In genomic region chr9:137435980-137436760, GRCh38 we compare ENCODE assay signal across 10 cellular contexts. TPM values are rescaled to one million over a fixed set of nuclear protein-coding genes. Genes with fewer than 3 reads are reported as not detected.
A peak's percentile ranks its signal among the peaks of the same experiment; 100 is the strongest.
DNase-seq lines count a peak whose midpoint lies in the region; ATAC-seq, FAIRE-seq and TF ChIP-seq lines count a peak whose summit lies in the region.
"Had no signal": no experiment of that assay in that cellular context is flagged by ENCODE, and none has a peak within 500 bp of the region (broad histone marks: within the 10 kb centered on the region; RNA-seq: fewer than 3 reads in every experiment).

No MANE protein-coding gene starts in this region.

- no peak for TF ChIP-seq CTCF in 22Rv1 (IDR thresholded peaks at IDR 0.05)
- no peak for TF ChIP-seq CTCF in brain microvascular endothelial cell (IDR thresholded peaks at IDR 0.05; ENCODE audit: low read depth, low read length, missing control alignments)
- TF ChIP-seq CTCF in lower lobe of right lung (IDR thresholded peaks at IDR 0.05), result no peak
- TF ChIP-seq CTCF in endodermal cell (conservative IDR thresholded peaks at IDR 0.05), result no peak

- intact Hi-C loops in lower lobe of right lung (cut with DNase I), result no loop called here

- H3K4me1 Mint-ChIP-seq in endodermal cell, result no peaks in the 10 kb centered on the region

- H3K9ac ChIP-seq in endodermal cell (ENCODE audit: extremely low read depth, low read length, poor library complexity, severe bottlenecking), result no peak overlapping the region

- DNase-seq in LHCN-M2 (ENCODE audit: low read depth) (peak; percentile 85), brain microvascular endothelial cell (peak; percentile 84), lower lobe of right lung (peak; percentile 80), endodermal cell (no peak), GM19239 (ENCODE audit: insufficient read length, low spot score) (no peak)
- DNase-seq in effector CD4-positive, alpha-beta T cell, result no peak
- DNase-seq: activated CD4-positive, alpha-beta T cell treated with anti-CD3 and anti-CD28 coated beads, Interleukin-2, amount 10 ng/mL, durations not matched to agents 7 days and 5 days; C1 segment of cervical spinal cord had no signal

- H3K36me3 ChIP-seq in brain microvascular endothelial cell (replicated peaks) (no peaks in the 10 kb centered on the region), lower lobe of right lung (no peaks in the 10 kb centered on the region), endodermal cell (ENCODE audit: control insufficient read depth, insufficient read depth, low read length) (no peaks in the 10 kb centered on the region)

- H3K9me3 ChIP-seq in lower lobe of right lung, result no peaks in the 10 kb centered on the region
- no peaks in the 10 kb centered on the region for H3K9me3 ChIP-seq in endodermal cell (ENCODE audit: control insufficient read depth, low read length)

- no peak for FAIRE-seq in GM19239 (lab: Jason Lieb, UNC)

- ATAC-seq in lower lobe of right lung (peak; percentile 88 to 90), HG03135 (IDR thresholded peaks at IDR 0.05; ENCODE audit: unreplicated experiment) (no peak)

- no peaks in the 10 kb centered on the region for H3K36me3 Mint-ChIP-seq in endodermal cell (ENCODE audit: low read depth)

- no peak overlapping the region for H3K4me3 ChIP-seq in brain microvascular endothelial cell (ENCODE audit: low read depth, low read length)
- H3K4me3 ChIP-seq in lower lobe of right lung, result no peak overlapping the region
- no peak overlapping the region for H3K4me3 ChIP-seq in endodermal cell (ENCODE audit: low read length)

- H3K9me3 Mint-ChIP-seq in endodermal cell, result no peaks in the 10 kb centered on the region
- H3K9me3 Mint-ChIP-seq: activated CD4-positive, alpha-beta T cell treated with anti-CD3 and anti-CD28 coated beads, Interleukin-2, amount 10 ng/mL, durations not matched to agents 7 days and 5 days had no signal

- no peak overlapping the region for H3K27ac Mint-ChIP-seq in endodermal cell
- H3K27ac Mint-ChIP-seq: activated CD4-positive, alpha-beta T cell treated with anti-CD3 and anti-CD28 coated beads, Interleukin-2, amount 10 ng/mL, durations not matched to agents 7 days and 5 days had no signal

- no peaks in the 10 kb centered on the region for H3K27me3 ChIP-seq in brain microvascular endothelial cell (replicated peaks)
- H3K27me3 ChIP-seq in lower lobe of right lung (ENCODE audit: low read depth), result peaks cover under 1% of the 10 kb centered on the region
- no peaks in the 10 kb centered on the region for H3K27me3 ChIP-seq in endodermal cell (ENCODE audit: control insufficient read depth, insufficient read depth, low read length, poor library complexity, severe bottlenecking)

- H3K4me1 ChIP-seq in lower lobe of right lung (peaks cover 5% of the 10 kb centered on the region), endodermal cell (ENCODE audit: control insufficient read depth, insufficient read depth, low read length) (no peaks in the 10 kb centered on the region)

- H3K27ac ChIP-seq in 22Rv1 (peak overlapping the region; percentile 13; the same call in 1 of the 2 replicates), brain microvascular endothelial cell (no peak overlapping the region), lower lobe of right lung (no peak overlapping the region), endodermal cell (ENCODE audit: low read depth, low read length) (no peak overlapping the region)

- H3K27me3 Mint-ChIP-seq in endodermal cell (ENCODE audit: insufficient read depth), result peaks cover 2% of the 10 kb centered on the region

- 92% methylated on average over 20 to 42 of the region's 42 CpGs for WGBS in endodermal cell (ENCODE audit: insufficient coverage in 1 of 2, insufficient read length in 1 of 2), 2 experiments

- in situ Hi-C loops in brain microvascular endothelial cell (cut with HindIII; ENCODE audit: low pct_ligation_motif_present, low sequenced_read_pairs), result no loop called here

- H3K4me3 Mint-ChIP-seq in endodermal cell, result no peak overlapping the region
- H3K4me3 Mint-ChIP-seq: activated CD4-positive, alpha-beta T cell treated with anti-CD3 and anti-CD28 coated beads, Interleukin-2, amount 10 ng/mL, durations not matched to agents 7 days and 5 days had no signal

RNA-seq across cellular contexts. Expression of gene ENTPD8, which starts 5.0 kb away (rescaled TPM):
- total RNA-seq in LHCN-M2 (2014; rRNA removed) (not detected in 2 replicates), lower lobe of right lung (0.15 TPM), endodermal cell (under 1 TPM; 0.33 to 0.75 TPM)
- polyA plus RNA-seq in LHCN-M2 (2012), result not detected
- polyA plus RNA-seq in endodermal cell (2013, experiment 1 of 2), result 0.25 TPM
- polyA plus RNA-seq in endodermal cell (2013, experiment 2 of 2), result 0.17 TPM
- total RNA-seq: activated CD4-positive, alpha-beta T cell treated with anti-CD3 and anti-CD28 coated beads, Interleukin-2, amount 10 ng/mL, durations not matched to agents 7 days and 5 days had no signal

RNA-seq across cellular contexts. Expression of gene NOXA1, which starts 13.0 kb away (rescaled TPM):
- total RNA-seq in LHCN-M2 (2014; rRNA removed), result 0.17 and 0.19 TPM in 2 replicates
- polyA plus RNA-seq in LHCN-M2 (2012), result 0.13 TPM
- 6.9 TPM for total RNA-seq in lower lobe of right lung
- total RNA-seq in endodermal cell, result 1 to 10 TPM; 5.0 to 5.9 TPM
- polyA plus RNA-seq in endodermal cell (2013, experiment 1 of 2), result 1.9 TPM
- 1.2 TPM for polyA plus RNA-seq in endodermal cell (2013, experiment 2 of 2)

RNA-seq across cellular contexts. Expression of gene EXD3, which starts 13.2 kb away (rescaled TPM):
- total RNA-seq in LHCN-M2 (2014; rRNA removed) (4.0 and 6.5 TPM in 2 replicates), lower lobe of right lung (25.2 TPM), endodermal cell (10 to 100 TPM; 15.5 to 31.0 TPM)
- 6.9 TPM for polyA plus RNA-seq in LHCN-M2 (2012)
- 25.5 TPM for polyA plus RNA-seq in endodermal cell (2013, experiment 1 of 2)
- 25.1 TPM for polyA plus RNA-seq in endodermal cell (2013, experiment 2 of 2)

RNA-seq across cellular contexts. Expression of gene NSMF, which starts 23.0 kb away (rescaled TPM):
- total RNA-seq in LHCN-M2 (2014; rRNA removed) (53.7 and 64.0 TPM in 2 replicates), lower lobe of right lung (20.7 TPM), endodermal cell (10 to 100 TPM; 58.9 to 66.0 TPM)
- 38.4 TPM for polyA plus RNA-seq in LHCN-M2 (2012)
- polyA plus RNA-seq in endodermal cell (2013, experiment 1 of 2), result 83.1 TPM
- 72.7 TPM for polyA plus RNA-seq in endodermal cell (2013, experiment 2 of 2)

Comparison
In these comparisons a context has a peak if more than half of its experiments do, and no peak if none do; other contexts are left out.
1. DNase-seq: peak in LHCN-M2 (single experiment), brain microvascular endothelial cell (single experiment) and lower lobe of right lung (single experiment); none in endodermal cell (single experiment), effector CD4-positive, alpha-beta T cell (single experiment) and GM19239 (single experiment).